In the genomic region with DNA sequence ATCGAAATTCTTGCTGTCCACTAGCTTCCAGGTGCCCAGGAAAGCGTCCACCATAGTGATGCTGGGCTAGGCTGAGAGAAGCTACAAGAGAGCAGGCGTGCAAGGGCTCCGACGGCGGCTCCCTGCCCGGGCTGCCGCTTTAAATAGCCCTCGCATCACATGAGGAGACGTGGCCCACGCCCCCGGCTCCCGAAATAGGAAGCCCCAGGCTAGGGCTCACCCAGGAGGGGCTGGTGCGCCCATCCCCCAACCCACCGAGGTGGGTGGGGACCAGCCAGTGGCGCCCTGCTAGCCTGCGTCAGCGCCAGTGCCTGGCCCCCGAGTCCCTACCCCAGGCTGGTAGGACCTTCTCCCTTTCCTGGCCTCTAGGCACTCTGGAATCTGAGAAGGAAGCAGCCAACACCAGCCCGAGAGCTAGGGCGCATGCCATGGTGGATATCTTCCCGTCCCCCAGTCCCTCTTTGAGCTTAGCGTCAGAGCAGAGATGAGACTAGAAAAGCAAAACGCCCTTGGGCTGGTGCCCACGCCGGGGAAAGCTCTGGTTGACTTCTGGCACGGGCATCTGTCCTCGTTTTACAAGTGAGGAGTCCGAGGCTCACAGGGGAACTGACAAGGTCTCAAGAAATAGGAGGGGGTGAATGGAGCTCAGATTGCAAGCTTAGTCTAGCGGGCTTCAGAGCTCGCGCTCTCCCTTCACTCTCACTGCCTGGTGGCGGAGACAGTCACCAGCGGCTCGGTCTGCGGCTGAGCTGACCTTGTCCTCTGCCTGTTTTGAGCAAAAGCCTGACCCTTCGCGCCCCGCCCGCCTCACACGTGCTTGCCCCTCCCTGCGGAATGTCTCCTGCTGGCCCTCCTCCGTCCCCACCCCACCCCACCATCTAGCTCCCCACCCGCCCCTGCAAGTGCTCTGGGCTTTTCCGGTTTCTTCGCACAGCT, we compare ENCODE assay signal across 8 cellular contexts. TPM values are rescaled to one million over a fixed set of nuclear protein-coding genes. Genes with fewer than 3 reads are reported as not detected.
A peak's percentile ranks its signal among the peaks of the same experiment; 100 is the strongest.
DNase-seq lines count a peak whose midpoint lies in the region; ATAC-seq and TF ChIP-seq lines count a peak whose summit lies in the region.

Gene FABP3, minus strand, starts transcription at position 116 of the 936 bp plus-strand sequence. Its CDS starts 62 bp downstream, at position 54.

- no peaks in the 10 kb centered on the region for H3K36me3 ChIP-seq in muscle layer of duodenum (ENCODE audit: control insufficient read depth in 1 of 2, insufficient read depth in 2 of 2, low read length in 2 of 2)
- H3K36me3 ChIP-seq in thyroid gland = no peaks in the 10 kb centered on the region

- H3K4me1 ChIP-seq in muscle layer of duodenum (ENCODE audit: control insufficient read depth in 1 of 2, insufficient read depth in 2 of 2, low read length in 2 of 2) = peaks cover 11 to 27% of the 10 kb centered on the region in 2 donors
- peaks cover 38 to 56% of the 10 kb centered on the region in 2 donors for H3K4me1 ChIP-seq in thyroid gland

- no peaks in the 10 kb centered on the region for H3K36me3 Mint-ChIP-seq in activated T-cell treated with anti-CD3 and anti-CD28 coated beads, Interleukin-2, amount 50 U/mL, for 4 hours (ENCODE audit: insufficient read depth)

- peak within 1 kb of the TSS; percentile 76 for H3K4me3 Mint-ChIP-seq in activated T-cell treated with anti-CD3 and anti-CD28 coated beads, Interleukin-2, amount 50 U/mL, for 4 hours

- intact Hi-C loops in thyroid gland (cut with DNase I) = no loop called here

- peak; percentile 62 for ATAC-seq in activated T-cell treated with anti-CD3 and anti-CD28 coated beads, Interleukin-2, amount 50 U/mL, for 4 hours
- ATAC-seq in HG03095 (IDR thresholded peaks at IDR 0.05; ENCODE audit: unreplicated experiment) = no peak
- ATAC-seq in HG02973 (IDR thresholded peaks at IDR 0.05; ENCODE audit: unreplicated experiment) = no peak

- WGBS in thyroid gland, 2 donors = 6 to 11% methylated on average over 37 to 41 of the region's 46 CpGs

- H3K4me1 Mint-ChIP-seq in activated T-cell treated with anti-CD3 and anti-CD28 coated beads, Interleukin-2, amount 50 U/mL, for 4 hours (ENCODE audit: low read depth) = peaks cover 13% of the 10 kb centered on the region

- DNase-seq in Daoy (ENCODE audit: low read depth) (peak; percentile 56), NCI-H1092 (lab: John Stamatoyannopoulos, UW) (peak; percentile 27), fibroblast of the conjunctiva (ENCODE audit: low read depth) (peak; percentile 70), thyroid gland (peak; percentile 96)
- no peak for DNase-seq in activated T-cell treated with anti-CD3 and anti-CD28 coated beads, Interleukin-2, amount 50 U/mL, for 4 hours

- H3K9me3 ChIP-seq in muscle layer of duodenum (ENCODE audit: control insufficient read depth in 1 of 2, low read length in 2 of 2) = no peaks in the 10 kb centered on the region
- no peaks in the 10 kb centered on the region for H3K9me3 ChIP-seq in thyroid gland

- H3K4me3 ChIP-seq in muscle layer of duodenum (ENCODE audit: low read depth in 1 of 2, low read length in 2 of 2) (peak within 1 kb of the TSS; percentile 52 to 58), thyroid gland (replicated peaks in 1 of 3) (peak within 1 kb of the TSS in 1 of 3 donors; percentile 31)

- H3K27me3 Mint-ChIP-seq in activated T-cell treated with anti-CD3 and anti-CD28 coated beads, Interleukin-2, amount 50 U/mL, for 4 hours (ENCODE audit: low read depth) = no peaks in the 10 kb centered on the region

- peak in 1 of 6 experiments; percentile 18 for TF ChIP-seq CTCF in thyroid gland (IDR thresholded peaks at IDR 0.05)

- TF ChIP-seq POLR2A in thyroid gland (IDR thresholded peaks at IDR 0.05) = peak; percentile 70 to 94

- H3K9me3 Mint-ChIP-seq in activated T-cell treated with anti-CD3 and anti-CD28 coated beads, Interleukin-2, amount 50 U/mL, for 4 hours = no peaks in the 10 kb centered on the region

- H3K27ac ChIP-seq in muscle layer of duodenum (ENCODE audit: low read length) (peak within 1 kb of the TSS; percentile 69), thyroid gland (peak within 1 kb of the TSS; percentile 91 to 99 (median 96))

- H3K27me3 ChIP-seq in muscle layer of duodenum (ENCODE audit: low read depth, low read length) (no peaks in the 10 kb centered on the region), thyroid gland (no peaks in the 10 kb centered on the region)

RNA-seq across cellular contexts. Expression of gene FABP3, which starts in this region (rescaled TPM):
- not detected in 2 replicates for total RNA-seq in Daoy (2014; rRNA removed; shearing (Covaris generic))
- not detected for total RNA-seq in activated T-cell treated with anti-CD3 and anti-CD28 coated beads, Interleukin-2, amount 50 U/mL, for 4 hours
- total RNA-seq in thyroid gland = 1 to 10 TPM in 3 of 4 donors, not detected in 1; 2.3 to 6.6 (median 5.4) TPM

Comparison
In these comparisons a context has a peak if more than half of its experiments do, and no peak if none do; other contexts are left out.
1. Peak in DNase-seq in Daoy; RNA of the gene not detected or under 1 TPM.
2. Peak in ATAC-seq in activated T-cell treated with anti-CD3 and anti-CD28 coated beads, Interleukin-2, amount 50 U/mL, for 4 hours; RNA of the gene not detected or under 1 TPM.